ENCODE assay signal across 1 cellular context in the genomic region with DNA sequence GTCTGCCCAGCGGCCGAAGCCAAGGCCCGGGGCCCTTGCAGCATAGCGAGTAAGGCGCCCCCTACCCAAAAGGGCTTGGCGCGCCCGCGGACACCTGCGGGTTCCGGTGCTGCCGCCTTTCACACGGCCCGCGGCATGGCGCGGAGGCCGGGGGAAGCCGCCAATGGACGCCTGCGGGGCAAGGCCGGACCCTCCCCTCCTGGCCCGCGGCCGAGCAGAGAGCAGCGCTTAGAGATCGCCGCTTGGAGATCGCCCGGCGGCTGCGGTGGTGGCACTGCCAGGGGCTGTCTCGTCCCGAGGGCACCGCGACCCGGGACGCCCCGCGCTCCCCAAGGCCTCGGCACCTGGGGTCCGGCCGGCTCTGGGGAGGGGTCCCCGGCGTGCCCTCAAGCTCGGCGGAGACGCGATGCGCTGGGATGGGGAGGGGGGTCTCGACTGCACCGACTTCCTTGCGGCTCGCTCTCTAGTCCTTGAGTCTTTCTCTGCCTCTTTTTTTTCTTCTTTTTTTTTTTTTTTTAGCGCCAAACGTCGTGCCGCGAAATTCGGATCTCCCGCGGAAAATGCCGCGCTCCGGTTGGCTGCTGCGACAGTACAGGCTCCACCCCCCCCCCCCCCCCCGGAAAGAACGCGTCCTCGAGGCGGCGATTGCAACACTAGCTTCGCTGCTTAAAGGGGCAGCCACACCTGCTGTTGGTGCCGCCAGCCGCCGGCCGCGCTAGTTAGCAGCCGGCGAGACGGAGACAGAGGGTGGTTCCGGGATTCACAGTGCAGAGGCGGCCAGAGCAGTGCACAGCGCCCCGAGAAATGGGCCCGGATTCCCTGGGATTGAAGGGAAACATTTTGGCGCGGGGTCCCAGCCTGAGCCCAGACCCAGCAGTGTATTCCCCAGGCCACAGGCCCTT.
A peak's percentile ranks its signal among the peaks of the same experiment; 100 is the strongest.
TF ChIP-seq lines count a peak whose summit lies in the region.

A gene with protein sequence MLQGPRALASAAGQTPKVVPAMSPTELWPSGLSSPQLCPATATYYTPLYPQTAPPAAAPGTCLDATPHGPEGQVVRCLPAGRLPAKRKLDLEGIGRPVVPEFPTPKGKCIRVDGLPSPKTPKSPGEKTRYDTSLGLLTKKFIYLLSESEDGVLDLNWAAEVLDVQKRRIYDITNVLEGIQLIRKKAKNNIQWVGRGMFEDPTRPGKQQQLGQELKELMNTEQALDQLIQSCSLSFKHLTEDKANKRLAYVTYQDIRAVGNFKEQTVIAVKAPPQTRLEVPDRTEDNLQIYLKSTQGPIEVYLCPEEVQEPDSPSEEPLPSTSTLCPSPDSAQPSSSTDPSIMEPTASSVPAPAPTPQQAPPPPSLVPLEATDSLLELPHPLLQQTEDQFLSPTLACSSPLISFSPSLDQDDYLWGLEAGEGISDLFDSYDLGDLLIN (minus strand): TSS at position 484 of the 902 bp plus-strand sequence. CDS start 440 bp downstream, at position 44.

TF ChIP-seq in HepG2, 621 proteins besides CTCF, POLR2A, EP300 and RAD21 (continued from another document and continues in another):
- TF ChIP-seq, protein P1, sequence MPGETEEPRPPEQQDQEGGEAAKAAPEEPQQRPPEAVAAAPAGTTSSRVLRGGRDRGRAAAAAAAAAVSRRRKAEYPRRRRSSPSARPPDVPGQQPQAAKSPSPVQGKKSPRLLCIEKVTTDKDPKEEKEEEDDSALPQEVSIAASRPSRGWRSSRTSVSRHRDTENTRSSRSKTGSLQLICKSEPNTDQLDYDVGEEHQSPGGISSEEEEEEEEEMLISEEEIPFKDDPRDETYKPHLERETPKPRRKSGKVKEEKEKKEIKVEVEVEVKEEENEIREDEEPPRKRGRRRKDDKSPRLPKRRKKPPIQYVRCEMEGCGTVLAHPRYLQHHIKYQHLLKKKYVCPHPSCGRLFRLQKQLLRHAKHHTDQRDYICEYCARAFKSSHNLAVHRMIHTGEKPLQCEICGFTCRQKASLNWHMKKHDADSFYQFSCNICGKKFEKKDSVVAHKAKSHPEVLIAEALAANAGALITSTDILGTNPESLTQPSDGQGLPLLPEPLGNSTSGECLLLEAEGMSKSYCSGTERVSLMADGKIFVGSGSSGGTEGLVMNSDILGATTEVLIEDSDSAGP (CRISPR knock-in tag; IDR thresholded peaks at IDR 0.05; ENCODE audit: borderline replicate concordance) = peak; percentile 100
- TF ChIP-seq PHF21A (CRISPR knock-in tag; IDR thresholded peaks at IDR 0.05) (0 out of 2 replicates have a peak, but pooled peaks have one; percentile 26), POLR2G (IDR thresholded peaks at IDR 0.05; ENCODE audit: low read depth, low read length) (peak; percentile 42; the same call in 1 of the 2 replicates), NFKBIZ (CRISPR knock-in tag; IDR thresholded peaks at IDR 0.05) (no peak), ZNF776 (CRISPR knock-in tag; IDR thresholded peaks at IDR 0.05) (no peak), NFATC3 (CRISPR knock-in tag; IDR thresholded peaks at IDR 0.05) (no peak), ZNF317 (CRISPR knock-in tag; IDR thresholded peaks at IDR 0.05) (no peak), PHF20 (CRISPR knock-in tag; IDR thresholded peaks at IDR 0.05) (peak; percentile 35; the same call in 1 of the 2 replicates), TCF12 (IDR thresholded peaks at IDR 0.05) (no peak), TCF12 (CRISPR knock-in tag; IDR thresholded peaks at IDR 0.05) (no peak; the same call in 1 of the 2 replicates), FOXJ3 (CRISPR knock-in tag; IDR thresholded peaks at IDR 0.05; ENCODE audit: borderline replicate concordance) (no peak), SIN3A (IDR thresholded peaks at IDR 0.05; ENCODE audit: borderline replicate concordance, low read depth, low read length) (peak; percentile 84; the same call in 1 of the 2 replicates), ZNF333 (CRISPR knock-in tag; IDR thresholded peaks at IDR 0.05; ENCODE audit: borderline replicate concordance) (peak; percentile 37; the same call in 1 of the 2 replicates), ZNF83 (CRISPR knock-in tag; IDR thresholded peaks at IDR 0.05; ENCODE audit: borderline replicate concordance) (no peak), REPIN1 (CRISPR knock-in tag; IDR thresholded peaks at IDR 0.05; ENCODE audit: borderline replicate concordance, low read depth) (no peak), THAP11 (CRISPR knock-in tag; IDR thresholded peaks at IDR 0.05) (peak; percentile 47), GFI1 (CRISPR knock-in tag; IDR thresholded peaks at IDR 0.05; ENCODE audit: borderline replicate concordance) (peak; percentile 57), MXI1 (IDR thresholded peaks at IDR 0.05; ENCODE audit: borderline replicate concordance, low read depth, low read length) (peak; percentile 64; the same call in 2 of the 3 replicates), ZFY (CRISPR knock-in tag; IDR thresholded peaks at IDR 0.05) (peak; percentile 18), ARNTL (CRISPR knock-in tag; IDR thresholded peaks at IDR 0.05) (peak; percentile 72; the same call in 1 of the 2 replicates), PCBP1 (IDR thresholded peaks at IDR 0.05; ENCODE audit: borderline replicate concordance, low read depth, low read length) (peak; percentile 91; the same call in 1 of the 2 replicates), CBX1 (IDR thresholded peaks at IDR 0.05; ENCODE audit: low read depth) (peak; percentile 18), TCF7 (IDR thresholded peaks at IDR 0.05; ENCODE audit: low read depth) (no peak), ZBTB7A (CRISPR knock-in tag; IDR thresholded peaks at IDR 0.05) (peak; percentile 21; the same call in 1 of the 2 replicates), JUNB (CRISPR knock-in tag; IDR thresholded peaks at IDR 0.05; ENCODE audit: borderline replicate concordance) (peak; percentile 80), HNRNPLL (IDR thresholded peaks at IDR 0.05; ENCODE audit: low read depth, low read length, poor library complexity, severe bottlenecking) (no peak), ZNF337 (CRISPR knock-in tag; IDR thresholded peaks at IDR 0.05; ENCODE audit: borderline replicate concordance, low read depth) (no peak), ZNF430 (CRISPR knock-in tag; IDR thresholded peaks at IDR 0.05) (0 out of 2 replicates have a peak, but pooled peaks have one; percentile 34), CREM (IDR thresholded peaks at IDR 0.05) (peak; percentile 39; the same call in 1 of the 2 replicates), CREM (CRISPR knock-in tag; IDR thresholded peaks at IDR 0.05) (no peak), ZNF782 (CRISPR knock-in tag; IDR thresholded peaks at IDR 0.05; ENCODE audit: borderline replicate concordance) (0 out of 2 replicates have a peak, but pooled peaks have one; percentile 21), ZNF350 (CRISPR knock-in tag; IDR thresholded peaks at IDR 0.05; ENCODE audit: borderline replicate concordance, low read depth) (peak; percentile 30; the same call in 1 of the 2 replicates), ADNP (CRISPR knock-in tag; IDR thresholded peaks at IDR 0.05) (peak; percentile 20; the same call in 1 of the 2 replicates), U2AF1 (optimal IDR thresholded peaks at IDR 0.05; ENCODE audit: low read depth, low read length) (peak; percentile 38), ARID2 (CRISPR knock-in tag; IDR thresholded peaks at IDR 0.05; ENCODE audit: borderline replicate concordance) (no peak), ZNF251 (CRISPR knock-in tag; IDR thresholded peaks at IDR 0.05) (0 out of 2 replicates have a peak, but pooled peaks have one; percentile 58), ZSCAN21 (CRISPR knock-in tag; IDR thresholded peaks at IDR 0.05; ENCODE audit: borderline replicate concordance) (0 out of 2 replicates have a peak, but pooled peaks have one; percentile 56), SMARCE1 (IDR thresholded peaks at IDR 0.05; ENCODE audit: borderline replicate concordance) (no peak), HOXA3 (CRISPR knock-in tag; IDR thresholded peaks at IDR 0.05) (peak; percentile 44; the same call in 1 of the 2 replicates), DMAP1 (CRISPR knock-in tag; IDR thresholded peaks at IDR 0.05) (peak; percentile 67; the same call in 1 of the 2 replicates), ARNT2 (CRISPR knock-in tag; IDR thresholded peaks at IDR 0.05; ENCODE audit: low read depth) (peak; percentile 77), MZF1 (CRISPR knock-in tag; IDR thresholded peaks at IDR 0.05; ENCODE audit: borderline replicate concordance) (no peak), IRF2 (CRISPR knock-in tag; IDR thresholded peaks at IDR 0.05) (peak; percentile 51; the same call in 1 of the 2 replicates), ZFX (CRISPR knock-in tag; IDR thresholded peaks at IDR 0.05; ENCODE audit: low read depth) (peak; percentile 46), ZNF850 (CRISPR knock-in tag; conservative IDR thresholded peaks at IDR 0.05) (0 out of 2 replicates have a peak, but pooled peaks have one; percentile 67)
- TF ChIP-seq, protein P2, sequence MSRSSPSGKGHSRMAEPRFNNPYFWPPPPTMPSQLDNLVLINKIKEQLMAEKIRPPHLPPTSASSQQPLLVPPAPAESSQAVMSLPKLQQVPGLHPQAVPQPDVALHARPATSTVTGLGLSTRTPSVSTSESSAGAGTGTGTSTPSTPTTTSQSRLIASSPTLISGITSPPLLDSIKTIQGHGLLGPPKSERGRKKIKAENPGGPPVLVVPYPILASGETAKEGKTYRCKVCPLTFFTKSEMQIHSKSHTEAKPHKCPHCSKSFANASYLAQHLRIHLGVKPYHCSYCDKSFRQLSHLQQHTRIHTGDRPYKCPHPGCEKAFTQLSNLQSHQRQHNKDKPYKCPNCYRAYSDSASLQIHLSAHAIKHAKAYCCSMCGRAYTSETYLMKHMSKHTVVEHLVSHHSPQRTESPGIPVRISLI (CRISPR knock-in tag; IDR thresholded peaks at IDR 0.05; ENCODE audit: borderline replicate concordance) = peak; percentile 94
- TF ChIP-seq, protein P3, sequence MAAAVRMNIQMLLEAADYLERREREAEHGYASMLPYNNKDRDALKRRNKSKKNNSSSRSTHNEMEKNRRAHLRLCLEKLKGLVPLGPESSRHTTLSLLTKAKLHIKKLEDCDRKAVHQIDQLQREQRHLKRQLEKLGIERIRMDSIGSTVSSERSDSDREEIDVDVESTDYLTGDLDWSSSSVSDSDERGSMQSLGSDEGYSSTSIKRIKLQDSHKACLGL (CRISPR knock-in tag; IDR thresholded peaks at IDR 0.05) = 0 out of 2 replicates have a peak, but pooled peaks have one; percentile 47
- TF ChIP-seq, protein P4, sequence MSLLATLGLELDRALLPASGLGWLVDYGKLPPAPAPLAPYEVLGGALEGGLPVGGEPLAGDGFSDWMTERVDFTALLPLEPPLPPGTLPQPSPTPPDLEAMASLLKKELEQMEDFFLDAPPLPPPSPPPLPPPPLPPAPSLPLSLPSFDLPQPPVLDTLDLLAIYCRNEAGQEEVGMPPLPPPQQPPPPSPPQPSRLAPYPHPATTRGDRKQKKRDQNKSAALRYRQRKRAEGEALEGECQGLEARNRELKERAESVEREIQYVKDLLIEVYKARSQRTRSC (CRISPR knock-in tag; IDR thresholded peaks at IDR 0.05; ENCODE audit: low read depth) = 0 out of 2 replicates have a peak, but pooled peaks have one; percentile 39
- TF ChIP-seq, protein P5, sequence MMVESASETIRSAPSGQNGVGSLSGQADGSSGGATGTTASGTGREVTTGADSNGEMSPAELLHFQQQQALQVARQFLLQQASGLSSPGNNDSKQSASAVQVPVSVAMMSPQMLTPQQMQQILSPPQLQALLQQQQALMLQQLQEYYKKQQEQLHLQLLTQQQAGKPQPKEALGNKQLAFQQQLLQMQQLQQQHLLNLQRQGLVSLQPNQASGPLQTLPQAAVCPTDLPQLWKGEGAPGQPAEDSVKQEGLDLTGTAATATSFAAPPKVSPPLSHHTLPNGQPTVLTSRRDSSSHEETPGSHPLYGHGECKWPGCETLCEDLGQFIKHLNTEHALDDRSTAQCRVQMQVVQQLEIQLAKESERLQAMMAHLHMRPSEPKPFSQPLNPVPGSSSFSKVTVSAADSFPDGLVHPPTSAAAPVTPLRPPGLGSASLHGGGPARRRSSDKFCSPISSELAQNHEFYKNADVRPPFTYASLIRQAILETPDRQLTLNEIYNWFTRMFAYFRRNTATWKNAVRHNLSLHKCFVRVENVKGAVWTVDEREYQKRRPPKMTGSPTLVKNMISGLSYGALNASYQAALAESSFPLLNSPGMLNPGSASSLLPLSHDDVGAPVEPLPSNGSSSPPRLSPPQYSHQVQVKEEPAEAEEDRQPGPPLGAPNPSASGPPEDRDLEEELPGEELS (CRISPR knock-in tag; IDR thresholded peaks at IDR 0.05) = peak; percentile 35; the same call in 1 of the 2 replicates
- TF ChIP-seq, protein P6, sequence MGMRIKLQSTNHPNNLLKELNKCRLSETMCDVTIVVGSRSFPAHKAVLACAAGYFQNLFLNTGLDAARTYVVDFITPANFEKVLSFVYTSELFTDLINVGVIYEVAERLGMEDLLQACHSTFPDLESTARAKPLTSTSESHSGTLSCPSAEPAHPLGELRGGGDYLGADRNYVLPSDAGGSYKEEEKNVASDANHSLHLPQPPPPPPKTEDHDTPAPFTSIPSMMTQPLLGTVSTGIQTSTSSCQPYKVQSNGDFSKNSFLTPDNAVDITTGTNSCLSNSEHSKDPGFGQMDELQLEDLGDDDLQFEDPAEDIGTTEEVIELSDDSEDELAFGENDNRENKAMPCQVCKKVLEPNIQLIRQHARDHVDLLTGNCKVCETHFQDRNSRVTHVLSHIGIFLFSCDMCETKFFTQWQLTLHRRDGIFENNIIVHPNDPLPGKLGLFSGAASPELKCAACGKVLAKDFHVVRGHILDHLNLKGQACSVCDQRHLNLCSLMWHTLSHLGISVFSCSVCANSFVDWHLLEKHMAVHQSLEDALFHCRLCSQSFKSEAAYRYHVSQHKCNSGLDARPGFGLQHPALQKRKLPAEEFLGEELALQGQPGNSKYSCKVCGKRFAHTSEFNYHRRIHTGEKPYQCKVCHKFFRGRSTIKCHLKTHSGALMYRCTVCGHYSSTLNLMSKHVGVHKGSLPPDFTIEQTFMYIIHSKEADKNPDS (CRISPR knock-in tag; IDR thresholded peaks at IDR 0.05) = 0 out of 2 replicates have a peak, but pooled peaks have one; percentile 28
- TF ChIP-seq, protein P7, sequence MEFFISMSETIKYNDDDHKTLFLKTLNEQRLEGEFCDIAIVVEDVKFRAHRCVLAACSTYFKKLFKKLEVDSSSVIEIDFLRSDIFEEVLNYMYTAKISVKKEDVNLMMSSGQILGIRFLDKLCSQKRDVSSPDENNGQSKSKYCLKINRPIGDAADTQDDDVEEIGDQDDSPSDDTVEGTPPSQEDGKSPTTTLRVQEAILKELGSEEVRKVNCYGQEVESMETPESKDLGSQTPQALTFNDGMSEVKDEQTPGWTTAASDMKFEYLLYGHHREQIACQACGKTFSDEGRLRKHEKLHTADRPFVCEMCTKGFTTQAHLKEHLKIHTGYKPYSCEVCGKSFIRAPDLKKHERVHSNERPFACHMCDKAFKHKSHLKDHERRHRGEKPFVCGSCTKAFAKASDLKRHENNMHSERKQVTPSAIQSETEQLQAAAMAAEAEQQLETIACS (CRISPR knock-in tag; IDR thresholded peaks at IDR 0.05) = peak; percentile 17; the same call in 1 of the 2 replicates
- TF ChIP-seq, protein P8, sequence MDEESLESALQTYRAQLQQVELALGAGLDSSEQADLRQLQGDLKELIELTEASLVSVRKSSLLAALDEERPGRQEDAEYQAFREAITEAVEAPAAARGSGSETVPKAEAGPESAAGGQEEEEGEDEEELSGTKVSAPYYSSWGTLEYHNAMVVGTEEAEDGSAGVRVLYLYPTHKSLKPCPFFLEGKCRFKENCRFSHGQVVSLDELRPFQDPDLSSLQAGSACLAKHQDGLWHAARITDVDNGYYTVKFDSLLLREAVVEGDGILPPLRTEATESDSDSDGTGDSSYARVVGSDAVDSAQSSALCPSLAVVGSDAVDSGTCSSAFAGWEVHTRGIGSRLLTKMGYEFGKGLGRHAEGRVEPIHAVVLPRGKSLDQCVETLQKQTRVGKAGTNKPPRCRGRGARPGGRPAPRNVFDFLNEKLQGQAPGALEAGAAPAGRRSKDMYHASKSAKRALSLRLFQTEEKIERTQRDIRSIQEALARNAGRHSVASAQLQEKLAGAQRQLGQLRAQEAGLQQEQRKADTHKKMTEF (CRISPR knock-in tag; IDR thresholded peaks at IDR 0.05) = 0 out of 2 replicates have a peak, but pooled peaks have one; percentile 18
